8 cellular contexts compared by ENCODE assay signal in the genomic region with DNA sequence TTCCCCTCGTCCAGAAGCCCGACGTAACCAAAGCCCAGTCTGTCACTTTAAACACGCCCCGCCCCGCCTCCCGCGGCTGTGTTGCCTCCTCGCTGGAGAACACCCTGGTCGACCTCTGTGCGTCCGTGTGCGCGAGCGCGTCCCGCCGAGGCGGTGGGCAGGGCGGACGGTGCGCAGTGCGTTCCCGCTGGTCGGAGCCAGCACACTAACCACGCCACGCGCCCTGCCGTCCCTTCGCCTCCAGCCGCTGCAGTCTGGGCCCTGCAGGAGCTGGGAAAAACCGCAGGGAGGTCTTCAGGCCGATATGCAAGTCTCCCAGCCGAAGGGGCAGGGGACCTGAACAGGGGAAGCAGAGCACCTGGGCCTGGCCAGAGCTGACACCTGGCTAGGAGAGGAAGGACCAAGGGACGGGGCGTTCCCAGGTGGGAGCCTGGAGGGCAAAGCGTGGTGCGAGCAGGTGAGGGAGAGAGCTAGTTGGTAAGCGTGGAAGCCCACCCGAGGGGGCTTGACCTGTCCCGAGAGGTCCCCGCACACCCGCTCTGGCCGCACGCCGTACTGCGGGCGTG. TPM values are rescaled to one million over a fixed set of nuclear protein-coding genes. Genes with fewer than 3 reads are reported as not detected.
DNase-seq lines count a peak whose midpoint lies in the region; ATAC-seq and TF ChIP-seq lines count a peak whose summit lies in the region.

No MANE protein-coding gene starts in this region.

- no peaks in the 10 kb centered on the region for H3K9me3 Mint-ChIP-seq in activated CD4-positive, alpha-beta T cell treated with anti-CD3 and anti-CD28 coated beads for 36 hours (ENCODE audit: low read depth)

- peak overlapping the region; percentile 77 to 99 for H3K27ac ChIP-seq in coronary artery

- TF ChIP-seq CTCF in GM20000 (IDR thresholded peaks at IDR 0.05; ENCODE audit: extremely low read depth, missing control alignments): no peak
- no peak for TF ChIP-seq CTCF in coronary artery (IDR thresholded peaks at IDR 0.05)
- no peak for TF ChIP-seq CTCF in lower leg skin (IDR thresholded peaks at IDR 0.05)

- H3K4me3 ChIP-seq in coronary artery (peak overlapping the region; percentile 80), lower leg skin (ENCODE audit: low read depth, poor library complexity, severe bottlenecking) (peak overlapping the region; percentile 64)

- peaks cover 5% of the 10 kb centered on the region for H3K36me3 Mint-ChIP-seq in activated CD4-positive, alpha-beta T cell treated with anti-CD3 and anti-CD28 coated beads for 36 hours (ENCODE audit: low read depth)

- WGBS in lower leg skin, 2 donors: 0 to 1% methylated on average over 21 to 41 of the region's 48 CpGs

- peaks cover 14% of the 10 kb centered on the region for H3K27me3 Mint-ChIP-seq in activated CD4-positive, alpha-beta T cell treated with anti-CD3 and anti-CD28 coated beads for 36 hours

- H3K27ac Mint-ChIP-seq in activated CD4-positive, alpha-beta T cell treated with anti-CD3 and anti-CD28 coated beads for 36 hours: peak overlapping the region; percentile 47

- intact Hi-C loops in activated CD4-positive, alpha-beta T cell treated with anti-CD3 and anti-CD28 coated beads for 36 hours (cut with DNase I, micrococcal nuclease): loop anchor here (2.0 to 10.0 kb wide), 6 partner anchors 54 to 303 kb away; a partner anchor contains a TSS
- intact Hi-C loops in lower leg skin (cut with DNase I; ENCODE audit: low total_unique reads): no loop called here

- DNase-seq in AG08395 (ENCODE audit: low spot score) (peak; percentile 67), GM20000 (ENCODE audit: low spot score) (peak; percentile 89), NCI-H345 (lab: John Stamatoyannopoulos, UW) (peak; percentile 80), coronary artery (ENCODE audit: low spot score) (peak; percentile 93), lower leg skin (ENCODE audit: low spot score in 2 of 2) (peak; percentile 86 to 98)
- DNase-seq in activated CD4-positive, alpha-beta T cell treated with anti-CD3 and anti-CD28 coated beads for 36 hours: peak; percentile 92
- DNase-seq in stimulated activated CD8-positive, alpha-beta memory T cell treated with anti-CD3 and anti-CD28 coated beads, Interleukin-12 subunit alpha, Interleukin-12 subunit beta, amount 100 ng/mL, for 1 hour (ENCODE audit: low read depth): peak; percentile 43

- peak; percentile 42 for ATAC-seq in activated CD4-positive, alpha-beta T cell treated with anti-CD3 and anti-CD28 coated beads for 36 hours
- ATAC-seq in GM21367 (IDR thresholded peaks at IDR 0.05; ENCODE audit: unreplicated experiment): no peak

- H3K4me1 Mint-ChIP-seq in activated CD4-positive, alpha-beta T cell treated with anti-CD3 and anti-CD28 coated beads for 36 hours: peaks cover 12% of the 10 kb centered on the region

- H3K4me3 Mint-ChIP-seq in activated CD4-positive, alpha-beta T cell treated with anti-CD3 and anti-CD28 coated beads for 36 hours: peak overlapping the region; percentile 93

- TF ChIP-seq POLR2A in lower leg skin (IDR thresholded peaks at IDR 0.05): no peak

- POLR2A ChIA-PET in activated CD4-positive, alpha-beta T cell treated with anti-CD3 and anti-CD28 coated beads for 36 hours (lab: Charles Lee): no interaction called here

- CTCF ChIA-PET in activated CD4-positive, alpha-beta T cell treated with anti-CD3 and anti-CD28 coated beads for 36 hours (lab: Charles Lee): interaction anchor here (1.2 kb wide), 1 partner anchor 180 kb away, joined by 3 read pairs; a partner anchor contains a TSS

RNA-seq across cellular contexts. Expression of a gene that starts 1.3 kb away (rescaled TPM):
- 10 to 100 TPM; 94.5 to 98.9 TPM for total RNA-seq in activated CD4-positive, alpha-beta T cell treated with anti-CD3 and anti-CD28 coated beads for 36 hours
- total RNA-seq in lower leg skin: 10 to 100 TPM; 22.0 to 60.4 (median 48.7) TPM

RNA-seq across cellular contexts. Expression of a gene that starts 4.2 kb away (rescaled TPM):
- 10 to 100 TPM; 16.6 to 17.5 TPM for total RNA-seq in activated CD4-positive, alpha-beta T cell treated with anti-CD3 and anti-CD28 coated beads for 36 hours
- total RNA-seq in lower leg skin: 1 to 10 TPM in 3 of 4 donors, under 1 TPM in 1; 0.89 to 1.4 (median 1.4) TPM

RNA-seq across cellular contexts. Expression of a gene that starts 5.6 kb away (rescaled TPM):
- total RNA-seq in activated CD4-positive, alpha-beta T cell treated with anti-CD3 and anti-CD28 coated beads for 36 hours: 1 to 10 TPM; 4.3 to 4.8 TPM
- total RNA-seq in lower leg skin: 1 to 10 TPM; 1.4 to 2.9 (median 1.6) TPM

RNA-seq across cellular contexts. Expression of a gene that starts 18.2 kb away (rescaled TPM):
- 100 to 1,000 TPM; 282 to 320 TPM for total RNA-seq in activated CD4-positive, alpha-beta T cell treated with anti-CD3 and anti-CD28 coated beads for 36 hours
- total RNA-seq in lower leg skin: 100 to 1,000 TPM; 354 to 399 (median 376) TPM

RNA-seq across cellular contexts. Expression of a gene that starts 38.4 kb away (rescaled TPM):
- total RNA-seq in activated CD4-positive, alpha-beta T cell treated with anti-CD3 and anti-CD28 coated beads for 36 hours: 10 to 100 TPM; 37.4 to 46.2 TPM
- total RNA-seq in lower leg skin: 10 to 100 TPM; 13.2 to 16.7 (median 15.8) TPM

Comparison
In these comparisons a context has a peak if more than half of its experiments do, and no peak if none do; other contexts are left out.
1. DNase-seq: peak in every context shown above with its lines; median percentile 93 in coronary artery; 92 in activated CD4-positive, alpha-beta T cell treated with anti-CD3 and anti-CD28 coated beads for 36 hours; 92 in lower leg skin; 89 in GM20000; 80 in NCI-H345; 67 in AG08395; 43 in stimulated activated CD8-positive, alpha-beta memory T cell treated with anti-CD3 and anti-CD28 coated beads, Interleukin-12 subunit alpha, Interleukin-12 subunit beta, amount 100 ng/mL, for 1 hour.
2. RNA of a gene that starts 4.2 kb away (total RNA-seq): 16.6 to 17.5 TPM in activated CD4-positive, alpha-beta T cell treated with anti-CD3 and anti-CD28 coated beads for 36 hours; 0.89 to 1.4 TPM in lower leg skin; every median in the first group is over 4 times any median in the second.